In genomic region chr2:133591164-133591563, GRCh38 we compare ENCODE assay signal across 9 cellular contexts. TPM values are rescaled to one million over a fixed set of nuclear protein-coding genes. Genes with fewer than 3 reads are reported as not detected.
DNase-seq lines count a peak whose midpoint lies in the region; ATAC-seq and TF ChIP-seq lines count a peak whose summit lies in the region.
"Had no signal": no experiment of that assay in that cellular context is flagged by ENCODE, and none has a peak within 500 bp of the region (broad histone marks: within the 10 kb centered on the region; RNA-seq: fewer than 3 reads in every experiment).

No MANE protein-coding gene starts in this region.

- H3K9me3 Mint-ChIP-seq in CD14-positive monocyte, result peaks cover 0 to 7% (median 1%) of the 10 kb centered on the region in 7 donors

- peaks cover 0 to 2% (median 0%) of the 10 kb centered on the region in 3 donors for H3K27me3 Mint-ChIP-seq in CD14-positive monocyte (ENCODE audit: low read depth in 3 of 3)

- H3K4me3 ChIP-seq in A673 (ENCODE audit: low read depth, low read length, poor library complexity, severe bottlenecking) (no peak overlapping the region), brain microvascular endothelial cell (ENCODE audit: low read depth, low read length) (no peak overlapping the region), right lobe of liver (no peak overlapping the region)

- 14% methylated on average over 4 of the region's 4 CpGs for WGBS in right lobe of liver (ENCODE audit: insufficient coverage, low coverage, low lambda C conversion rate, missing lambda C conversion rate)

- H3K27ac ChIP-seq in A673 (ENCODE audit: low read depth, low read length, poor library complexity, severe bottlenecking) (no peak overlapping the region), brain microvascular endothelial cell (peak overlapping the region; percentile 35), right lobe of liver (no peak overlapping the region)

- no peaks in the 10 kb centered on the region for H3K4me1 Mint-ChIP-seq in CD14-positive monocyte

- ATAC-seq in right lobe of liver (peak; percentile 76 to 97 (median 89)), HG02852 (IDR thresholded peaks at IDR 0.05; ENCODE audit: unreplicated experiment) (no peak)

- intact Hi-C loops in A673 (cut with micrococcal nuclease; ENCODE audit: unreplicated experiment) (no loop called here), right lobe of liver (cut with DNase I) (no loop called here), CD14-positive monocyte (cut with micrococcal nuclease) (no loop called here)

- DNase-seq in A673 (ENCODE audit: low spot score) (peak; percentile 38), NCI-H2029 (lab: John Stamatoyannopoulos, UW) (peak; percentile 74), brain microvascular endothelial cell (no peak), right lobe of liver (peak in 2 of 3 donors; percentile 62 to 69), CD14-positive monocyte (ENCODE audit: low spot score) (no peak), CD1c-positive myeloid dendritic cell (ENCODE audit: extremely low spot score) (no peak), DMS114 treated with DMSO at 0.1 percent for 48 hours (lab: John Stamatoyannopoulos, UW; ENCODE audit: unreplicated experiment) (no peak)
- DNase-seq: activated CD4-positive, alpha-beta T cell treated with anti-CD3 and anti-CD28 coated beads for 4 hours had no signal

- no peaks in the 10 kb centered on the region for H3K27me3 ChIP-seq in A673 (replicated peaks; ENCODE audit: insufficient read depth, low read depth, low read length, poor library complexity)
- H3K27me3 ChIP-seq in brain microvascular endothelial cell (replicated peaks), result no peaks in the 10 kb centered on the region
- no peaks in the 10 kb centered on the region for H3K27me3 ChIP-seq in right lobe of liver

- peaks cover 9% of the 10 kb centered on the region for H3K4me1 ChIP-seq in A673 (ENCODE audit: insufficient read depth, low read length, poor library complexity, severe bottlenecking)
- H3K4me1 ChIP-seq in right lobe of liver, result peaks cover 0 to 4% (median 0%) of the 10 kb centered on the region in 4 donors

- H3K9me3 ChIP-seq in A673 (ENCODE audit: low read depth, low read length, poor library complexity, severe bottlenecking) (no peaks in the 10 kb centered on the region), right lobe of liver (no peaks in the 10 kb centered on the region)

- no TSS peak for BruUV-seq in A673 (replicated peaks; lab: Mats Ljungman, UMichigan)

- no peak overlapping the region for H3K4me3 Mint-ChIP-seq in CD14-positive monocyte

- POLR2A ChIA-PET in A673 (lab: Charles Lee; ENCODE audit: low non-redundant PET), result no interaction called here

- TF ChIP-seq CTCF in A673 (conservative IDR thresholded peaks at IDR 0.05; ENCODE audit: low read depth, low read length), result no peak
- no peak for TF ChIP-seq CTCF in brain microvascular endothelial cell (IDR thresholded peaks at IDR 0.05; ENCODE audit: low read depth, low read length, missing control alignments)
- TF ChIP-seq CTCF in right lobe of liver (IDR thresholded peaks at IDR 0.05), result no peak
- TF ChIP-seq CTCF in CD14-positive monocyte (IDR thresholded peaks at IDR 0.05), result no peak

- in situ Hi-C loops in brain microvascular endothelial cell (cut with HindIII; ENCODE audit: low pct_ligation_motif_present, low sequenced_read_pairs), result no loop called here

- TF ChIP-seq POLR2A in right lobe of liver (IDR thresholded peaks at IDR 0.05), result no peak

- H3K27ac Mint-ChIP-seq in CD14-positive monocyte, result no peak overlapping the region

- H3K36me3 ChIP-seq in A673 (ENCODE audit: insufficient read depth, low read length, poor library complexity, severe bottlenecking) (no peaks in the 10 kb centered on the region), brain microvascular endothelial cell (replicated peaks) (no peaks in the 10 kb centered on the region), right lobe of liver (no peaks in the 10 kb centered on the region)

- H3K36me3 Mint-ChIP-seq in CD14-positive monocyte, result no peaks in the 10 kb centered on the region

- CTCF ChIA-PET in A673 (lab: Charles Lee), result interaction anchor here (0.6 kb wide), 1 partner anchor 179 kb away, joined by 3 read pairs; no protein-coding TSS in a partner anchor

RNA-seq across cellular contexts. Expression of gene NCKAP5, which starts 22.9 kb away (rescaled TPM):
- 26.6 and 33.1 TPM in 2 replicates for total RNA-seq in A673 (2021)
- 10 to 100 TPM in 1 of 6 experiments, 1 to 10 TPM in 5; 3.6 to 11.7 (median 6.9) TPM for total RNA-seq in right lobe of liver
- not detected for polyA plus RNA-seq in CD14-positive monocyte

Comparison
In these comparisons a context has a peak if more than half of its experiments do, and no peak if none do; other contexts are left out.
1. DNase-seq: peak in A673 (single experiment), NCI-H2029 (single experiment) and right lobe of liver (2 of 3); none in brain microvascular endothelial cell (single experiment), CD14-positive monocyte (single experiment), CD1c-positive myeloid dendritic cell (single experiment) and DMS114 treated with DMSO at 0.1 percent for 48 hours (single experiment).